8 cellular contexts compared by ENCODE assay signal in genomic region chr9:77717608-77718297, GRCh38.
DNase-seq lines count a peak whose midpoint lies in the region; ATAC-seq and TF ChIP-seq lines count a peak whose summit lies in the region.
"Not testable (repeated sequence)": the region's sequence is repeated elsewhere in the genome, so short reads cannot be mapped to it uniquely, and the experiment has no call there.

No MANE protein-coding gene starts in this region.

- H3K4me1 ChIP-seq in adipocyte (ENCODE audit: control insufficient read depth, insufficient read depth, low read length): peaks cover 25% of the 10 kb centered on the region

- H3K27me3 ChIP-seq in adipocyte (replicated peaks; ENCODE audit: control insufficient read depth, insufficient read depth, low read length): not testable (repeated sequence)

- H3K4me3 Mint-ChIP-seq in nephron: peak overlapping the region in 1 of 3 experiments; percentile 22
- H3K4me3 Mint-ChIP-seq in stimulated activated naive CD8-positive, alpha-beta T cell treated with anti-CD3 and anti-CD28 coated beads, Interleukin-15, Interleukin-2, amounts not matched to agents 100 ng/mL and 50 ng/mL, for 24 hours: peak overlapping the region; percentile 53

- H3K36me3 Mint-ChIP-seq in nephron (ENCODE audit: low read depth): peaks cover 10% of the 10 kb centered on the region
- not testable (repeated sequence) for H3K36me3 Mint-ChIP-seq in stimulated activated naive CD8-positive, alpha-beta T cell treated with anti-CD3 and anti-CD28 coated beads, Interleukin-15, Interleukin-2, amounts not matched to agents 100 ng/mL and 50 ng/mL, for 24 hours (ENCODE audit: low read depth)

- H3K9ac ChIP-seq in adipocyte (ENCODE audit: low read length): not testable (repeated sequence)

- ATAC-seq in SK-N-SH treated with all-trans-retinoic acid at 6 μM for 48 hours: peak; percentile 34

- H3K4me3 ChIP-seq in adipocyte (ENCODE audit: low read length): not testable (repeated sequence)

- peak; percentile 43 for DNase-seq in AG20443 (ENCODE audit: low spot score)
- DNase-seq in HS-5 (ENCODE audit: low read depth): peak; percentile 67
- peak; percentile 89 for DNase-seq in adipocyte (ENCODE audit: low read depth)
- DNase-seq in dermis blood vessel endothelial cell: peak; percentile 45
- DNase-seq in globus pallidus (ENCODE audit: low spot score): peak; percentile 34

- H3K4me1 Mint-ChIP-seq in nephron: peaks cover 49% of the 10 kb centered on the region
- peaks cover 36% of the 10 kb centered on the region for H3K4me1 Mint-ChIP-seq in stimulated activated naive CD8-positive, alpha-beta T cell treated with anti-CD3 and anti-CD28 coated beads, Interleukin-15, Interleukin-2, amounts not matched to agents 100 ng/mL and 50 ng/mL, for 24 hours (ENCODE audit: low read depth)

- H3K36me3 ChIP-seq in adipocyte (ENCODE audit: control insufficient read depth, insufficient read depth, low read length, severe bottlenecking): not testable (repeated sequence)

- H3K9me3 Mint-ChIP-seq in nephron; stimulated activated naive CD8-positive, alpha-beta T cell treated with anti-CD3 and anti-CD28 coated beads, Interleukin-15, Interleukin-2, amounts not matched to agents 100 ng/mL and 50 ng/mL, for 24 hours: not testable (repeated sequence)

- H3K27me3 Mint-ChIP-seq in nephron (ENCODE audit: low read depth); stimulated activated naive CD8-positive, alpha-beta T cell treated with anti-CD3 and anti-CD28 coated beads, Interleukin-15, Interleukin-2, amounts not matched to agents 100 ng/mL and 50 ng/mL, for 24 hours: not testable (repeated sequence)

- H3K9me3 ChIP-seq in adipocyte (ENCODE audit: control insufficient read depth, low read length): not testable (repeated sequence)

- TF ChIP-seq CTCF in nephron (IDR thresholded peaks at IDR 0.05; ENCODE audit: unreplicated experiment in 3 of 3): not testable (repeated sequence)

- H3K27ac Mint-ChIP-seq in nephron: peak overlapping the region in 2 of 3 experiments; percentile 26 to 45
- peak overlapping the region; percentile 78 for H3K27ac Mint-ChIP-seq in stimulated activated naive CD8-positive, alpha-beta T cell treated with anti-CD3 and anti-CD28 coated beads, Interleukin-15, Interleukin-2, amounts not matched to agents 100 ng/mL and 50 ng/mL, for 24 hours

TF ChIP-seq in SK-N-SH treated with all-trans-retinoic acid at 6 μM for 48 hours, 23 proteins besides CTCF, POLR2A, EP300 and RAD21:
- peak; percentile 36 for TF ChIP-seq ISL1 (CRISPR knock-in tag; IDR thresholded peaks at IDR 0.05)

Comparison
In these comparisons a context has a peak if more than half of its experiments do, and no peak if none do; other contexts are left out.
1. DNase-seq: peak in every context shown above with its lines; median percentile 89 in adipocyte; 67 in HS-5; 45 in dermis blood vessel endothelial cell; 43 in AG20443; 34 in globus pallidus.